ENCODE assay signal across 8 cellular contexts in genomic region chr1:116374340-116375164, GRCh38. TPM values are rescaled to one million over a fixed set of nuclear protein-coding genes. Genes with fewer than 3 reads are reported as not detected.
DNase-seq lines count a peak whose midpoint lies in the region; ATAC-seq, FAIRE-seq and TF ChIP-seq lines count a peak whose summit lies in the region.

No MANE protein-coding gene starts in this region.

- no peak for TF ChIP-seq CTCF in astrocyte of the cerebellum (IDR thresholded peaks at IDR 0.05; ENCODE audit: low read depth, low read length, missing control alignments)

- no peaks in the 10 kb centered on the region for H3K9me3 Mint-ChIP-seq in CD4-positive, CD25-positive, alpha-beta regulatory T cell
- no peaks in the 10 kb centered on the region for H3K9me3 Mint-ChIP-seq in stimulated activated naive B cell treated with anti-CD40 and anti-IgM and Interleukin-4, amounts not matched to agents 10 μg/mL and 1 μg/mL and 100 μg/mL, for 72 hours

- DNase-seq in CD4-positive, CD25-positive, alpha-beta regulatory T cell, result peak; percentile 11 to 54 (median 38)
- peak; percentile 21 for DNase-seq in M059J (ENCODE audit: low read depth)
- no peak for DNase-seq in astrocyte of the cerebellum (ENCODE audit: low read depth)
- peak; percentile 64 for DNase-seq in islet precursor cell
- no peak for DNase-seq in stimulated activated naive B cell treated with anti-CD40 and anti-IgM and Interleukin-4, amounts not matched to agents 10 μg/mL and 1 μg/mL and 100 μg/mL, for 72 hours
- DNase-seq in dedifferentiated amniotic fluid mesenchymal stem cell (ENCODE audit: extremely low spot score), result no peak
- DNase-seq in SW 1271 (lab: John Stamatoyannopoulos, UW), result no peak
- DNase-seq in H54 (ENCODE audit: insufficient read length, low spot score), result no peak

- H3K4me1 Mint-ChIP-seq in CD4-positive, CD25-positive, alpha-beta regulatory T cell, result peaks cover 11 to 55% (median 46%) of the 10 kb centered on the region in 4 donors
- peaks cover 46 to 65% of the 10 kb centered on the region in 2 donors for H3K4me1 Mint-ChIP-seq in stimulated activated naive B cell treated with anti-CD40 and anti-IgM and Interleukin-4, amounts not matched to agents 10 μg/mL and 1 μg/mL and 100 μg/mL, for 72 hours

- peaks cover 18% of the 10 kb centered on the region for H3K27me3 Mint-ChIP-seq in CD4-positive, CD25-positive, alpha-beta regulatory T cell
- peaks cover 4 to 6% of the 10 kb centered on the region in 2 donors for H3K27me3 Mint-ChIP-seq in stimulated activated naive B cell treated with anti-CD40 and anti-IgM and Interleukin-4, amounts not matched to agents 10 μg/mL and 1 μg/mL and 100 μg/mL, for 72 hours

- no peak for ATAC-seq in CD4-positive, CD25-positive, alpha-beta regulatory T cell (ENCODE audit: low read depth in 2 of 2)
- ATAC-seq in stimulated activated naive B cell treated with anti-CD40 and anti-IgM and Interleukin-4, amounts not matched to agents 10 μg/mL and 1 μg/mL and 100 μg/mL, for 72 hours (replicated peaks), result no peak

- H3K4me3 Mint-ChIP-seq in CD4-positive, CD25-positive, alpha-beta regulatory T cell, result peak overlapping the region; percentile 87 to 99 (median 98)
- peak overlapping the region; percentile 94 for H3K4me3 Mint-ChIP-seq in stimulated activated naive B cell treated with anti-CD40 and anti-IgM and Interleukin-4, amounts not matched to agents 10 μg/mL and 1 μg/mL and 100 μg/mL, for 72 hours

- no peaks in the 10 kb centered on the region for H3K27me3 ChIP-seq in CD4-positive, CD25-positive, alpha-beta regulatory T cell (ENCODE audit: control insufficient read depth, insufficient read depth, low read length)

- in situ Hi-C loops in astrocyte of the cerebellum (cut with HindIII; ENCODE audit: low sequenced_read_pairs), result no loop called here

- H3K9me3 ChIP-seq in CD4-positive, CD25-positive, alpha-beta regulatory T cell (ENCODE audit: control insufficient read depth in 2 of 2, low read length in 2 of 2), result no peaks in the 10 kb centered on the region

- peaks cover 55% of the 10 kb centered on the region for H3K4me1 ChIP-seq in CD4-positive, CD25-positive, alpha-beta regulatory T cell (ENCODE audit: control insufficient read depth, insufficient read depth, low read length, poor library complexity, severe bottlenecking)

- peak overlapping the region; percentile 94 for H3K27ac ChIP-seq in CD4-positive, CD25-positive, alpha-beta regulatory T cell (ENCODE audit: insufficient read depth, low read length, poor library complexity, severe bottlenecking)

- H3K4me3 ChIP-seq in CD4-positive, CD25-positive, alpha-beta regulatory T cell (ENCODE audit: low read depth, low read length), result peak overlapping the region; percentile 94
- H3K4me3 ChIP-seq in astrocyte of the cerebellum (ENCODE audit: low read depth, low read length), result peak overlapping the region; percentile 78

- no peaks in the 10 kb centered on the region for H3K36me3 ChIP-seq in CD4-positive, CD25-positive, alpha-beta regulatory T cell (ENCODE audit: control insufficient read depth, insufficient read depth, low read length)

- H3K36me3 Mint-ChIP-seq in CD4-positive, CD25-positive, alpha-beta regulatory T cell, result peaks cover 4% of the 10 kb centered on the region
- peaks cover 3 to 11% of the 10 kb centered on the region in 2 donors for H3K36me3 Mint-ChIP-seq in stimulated activated naive B cell treated with anti-CD40 and anti-IgM and Interleukin-4, amounts not matched to agents 10 μg/mL and 1 μg/mL and 100 μg/mL, for 72 hours

- H3K27ac Mint-ChIP-seq in CD4-positive, CD25-positive, alpha-beta regulatory T cell, result peak overlapping the region; percentile 96 to 98 (median 96)
- H3K27ac Mint-ChIP-seq in stimulated activated naive B cell treated with anti-CD40 and anti-IgM and Interleukin-4, amounts not matched to agents 10 μg/mL and 1 μg/mL and 100 μg/mL, for 72 hours, result peak overlapping the region; percentile 93

- no peak for TF ChIP-seq POLR2A in H54 (IDR thresholded peaks at IDR 0.05; ENCODE audit: low read depth, low read length)

- FAIRE-seq in H54 (lab: Jason Lieb, UNC), result no peak

RNA-seq across cellular contexts. Expression of gene ATP1A1, which starts 1.5 kb away (rescaled TPM):
- total RNA-seq in CD4-positive, CD25-positive, alpha-beta regulatory T cell, result 228 TPM
- polyA plus RNA-seq in CD4-positive, CD25-positive, alpha-beta regulatory T cell, result 10 to 100 TPM; 52.4 to 63.8 (median 58.8) TPM
- 94.3 and 134 TPM in 2 replicates for total RNA-seq in M059J (2014; rRNA removed; shearing (Covaris generic))

Comparison
In these comparisons a context has a peak if more than half of its experiments do, and no peak if none do; other contexts are left out.
1. DNase-seq: peak in CD4-positive, CD25-positive, alpha-beta regulatory T cell (3 of 3), M059J (single experiment) and islet precursor cell (single experiment); none in astrocyte of the cerebellum (single experiment), stimulated activated naive B cell treated with anti-CD40 and anti-IgM and Interleukin-4, amounts not matched to agents 10 μg/mL and 1 μg/mL and 100 μg/mL, for 72 hours (single experiment), dedifferentiated amniotic fluid mesenchymal stem cell (single experiment), SW 1271 (0 of 2) and H54 (single experiment).